In the genomic region with DNA sequence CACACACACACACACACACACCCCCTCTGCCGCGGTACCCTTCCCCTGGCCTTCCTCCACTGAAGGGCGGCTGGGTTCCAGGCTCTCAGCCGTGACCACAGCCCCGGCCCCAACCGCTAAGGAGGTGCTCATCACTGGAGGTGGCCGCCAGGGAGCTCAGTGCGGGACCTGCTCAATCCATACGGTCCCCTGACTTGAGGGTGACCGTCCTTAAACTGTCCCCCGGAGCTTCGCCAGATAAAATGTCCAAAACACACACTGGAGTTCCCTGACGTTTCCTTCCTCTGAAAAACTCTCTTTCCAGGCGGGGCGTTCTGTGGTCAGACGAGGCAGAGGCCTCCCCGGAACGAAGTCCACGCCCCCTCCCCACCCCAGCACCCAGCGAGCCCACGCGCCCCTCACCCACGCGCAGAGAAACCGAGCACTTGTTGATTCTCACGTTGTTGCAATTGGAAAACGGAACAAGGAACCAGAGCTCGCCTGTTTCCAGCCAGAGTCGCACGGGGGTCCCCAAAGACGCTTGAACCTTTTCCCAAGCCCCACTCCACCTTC, we compare ENCODE assay signal across 8 cellular contexts. TPM values are rescaled to one million over a fixed set of nuclear protein-coding genes. Genes with fewer than 3 reads are reported as not detected.
A peak's percentile ranks its signal among the peaks of the same experiment; 100 is the strongest.
DNase-seq lines count a peak whose midpoint lies in the region; ATAC-seq and TF ChIP-seq lines count a peak whose summit lies in the region.

No MANE protein-coding gene starts in this region.

- H3K27ac Mint-ChIP-seq in activated naive CD4-positive, alpha-beta T cell treated with anti-CD3 and anti-CD28 coated beads for 36 hours, result peak overlapping the region; percentile 93

- H3K36me3 Mint-ChIP-seq in activated naive CD4-positive, alpha-beta T cell treated with anti-CD3 and anti-CD28 coated beads for 36 hours (ENCODE audit: low read depth), result peaks cover 18% of the 10 kb centered on the region

- WGBS in heart left ventricle, 4 donors, result 9 to 13% (median 11%) methylated on average over 17 to 31 of the region's 31 CpGs
- WGBS in psoas muscle, 3 donors, result 5 to 9% (median 6%) methylated on average over 31 of the region's 31 CpGs

- no peaks in the 10 kb centered on the region for H3K27me3 Mint-ChIP-seq in activated naive CD4-positive, alpha-beta T cell treated with anti-CD3 and anti-CD28 coated beads for 36 hours (ENCODE audit: low read depth)

- H3K4me1 Mint-ChIP-seq in activated naive CD4-positive, alpha-beta T cell treated with anti-CD3 and anti-CD28 coated beads for 36 hours (ENCODE audit: low read depth), result peaks cover 65% of the 10 kb centered on the region

- no peaks in the 10 kb centered on the region for H3K9me3 Mint-ChIP-seq in activated naive CD4-positive, alpha-beta T cell treated with anti-CD3 and anti-CD28 coated beads for 36 hours

- H3K9me3 ChIP-seq in heart left ventricle, result peaks cover 0 to 3% (median 0%) of the 10 kb centered on the region in 12 donors
- no peaks in the 10 kb centered on the region for H3K9me3 ChIP-seq in psoas muscle

- peak; percentile 10 for ATAC-seq in GM18511 (IDR thresholded peaks at IDR 0.05; ENCODE audit: unreplicated experiment)
- peak; percentile 12 to 36 (median 16) for ATAC-seq in heart left ventricle
- peak in 1 of 4 donors; percentile 2 for ATAC-seq in psoas muscle
- no peak for ATAC-seq in HG03025 (IDR thresholded peaks at IDR 0.05; ENCODE audit: low FRiP score, unreplicated experiment)

- TF ChIP-seq POLR2A in NB4 (IDR thresholded peaks at IDR 0.05; ENCODE audit: extremely low read depth, insufficient read length) (peak; percentile 56), heart left ventricle (IDR thresholded peaks at IDR 0.05) (no peak)

- TF ChIP-seq CTCF in NB4 (IDR thresholded peaks at IDR 0.05; ENCODE audit: low read depth, low read length), result no peak
- TF ChIP-seq CTCF in heart left ventricle (IDR thresholded peaks at IDR 0.05), result no peak
- TF ChIP-seq CTCF in psoas muscle (IDR thresholded peaks at IDR 0.05), result no peak

- H3K27ac ChIP-seq in heart left ventricle, result peak overlapping the region; percentile 70 to 98 (median 88)
- peak overlapping the region; percentile 95 for H3K27ac ChIP-seq in psoas muscle

- DNase-seq in NB4 (ENCODE audit: low read depth) (peak; percentile 86), heart left ventricle (peak; percentile 58 to 78 (median 65)), psoas muscle (peak; percentile 61 to 69), dedifferentiated amniotic fluid mesenchymal stem cell (ENCODE audit: extremely low spot score) (no peak), hippocampal formation (lab: John Stamatoyannopoulos, UW) (no peak)
- peak; percentile 44 for DNase-seq in activated naive CD4-positive, alpha-beta T cell treated with anti-CD3 and anti-CD28 coated beads for 36 hours

- intact Hi-C loops in activated naive CD4-positive, alpha-beta T cell treated with anti-CD3 and anti-CD28 coated beads for 36 hours (cut with micrococcal nuclease), result loop anchor here (5.0 kb wide), 1 partner anchor 309 kb away; the partner anchor contains the start of gene ZNF236
- intact Hi-C loops in heart left ventricle (cut with DNase I) (loop anchor here in 6 of 10 donors (5.0 to 10.0 kb wide), 7 partner anchors 54 to 129 kb away; no protein-coding TSS in a partner anchor), psoas muscle (cut with DNase I) (loop anchor here (5.0 to 10.0 kb wide), 5 partner anchors 34 to 126 kb away; no protein-coding TSS in a partner anchor)

- CTCF ChIA-PET in activated naive CD4-positive, alpha-beta T cell treated with anti-CD3 and anti-CD28 coated beads for 36 hours (lab: Charles Lee), result interaction anchor here (0.6 to 2.5 kb wide), 14 partner anchors 8 to 328 kb away, joined by 3 to 13 read pairs (median 6); no protein-coding TSS in a partner anchor

- peak overlapping the region; percentile 90 for H3K4me3 Mint-ChIP-seq in activated naive CD4-positive, alpha-beta T cell treated with anti-CD3 and anti-CD28 coated beads for 36 hours

- H3K4me3 ChIP-seq in NB4 (ENCODE audit: low read depth, low read length), result peak overlapping the region; percentile 93
- H3K4me3 ChIP-seq in heart left ventricle, result peak overlapping the region; percentile 59 to 98 (median 80)
- H3K4me3 ChIP-seq in psoas muscle, result peak overlapping the region; percentile 89

- H3K4me1 ChIP-seq in heart left ventricle (peaks cover 0 to 67% (median 44%) of the 10 kb centered on the region in 12 donors), psoas muscle (peaks cover 48% of the 10 kb centered on the region)

- H3K27me3 ChIP-seq in heart left ventricle (peaks cover 0 to 28% (median 0%) of the 10 kb centered on the region in 9 donors), psoas muscle (ENCODE audit: insufficient read depth in 3 of 3, low read length in 2 of 3) (no peaks in the 10 kb centered on the region)

- no peaks in the 10 kb centered on the region for H3K36me3 ChIP-seq in heart left ventricle
- H3K36me3 ChIP-seq in psoas muscle (ENCODE audit: insufficient read depth in 1 of 2, low read depth in 1 of 2), result no peaks in the 10 kb centered on the region

RNA-seq across cellular contexts. Expression of gene MBP, which starts 1.4 kb away (rescaled TPM):
- total RNA-seq in activated naive CD4-positive, alpha-beta T cell treated with anti-CD3 and anti-CD28 coated beads for 36 hours, result 10 to 100 TPM; 35.9 to 36.6 TPM
- total RNA-seq in heart left ventricle (10 to 100 TPM; 15.8 to 93.0 (median 38.8) TPM), psoas muscle (10 to 100 TPM; 51.6 to 88.2 (median 78.6) TPM)
- polyA plus RNA-seq in heart left ventricle (10 to 100 TPM in 1 of 2 donors, 1 to 10 TPM in 1; 7.7 to 11.3 TPM), psoas muscle (10 to 100 TPM; 16.4 to 43.9 (median 40.8) TPM)

Comparison
In these comparisons a context has a peak if more than half of its experiments do, and no peak if none do; other contexts are left out.
1. DNase-seq: peak in NB4 (single experiment), activated naive CD4-positive, alpha-beta T cell treated with anti-CD3 and anti-CD28 coated beads for 36 hours (single experiment), heart left ventricle (5 of 5) and psoas muscle (2 of 2); none in dedifferentiated amniotic fluid mesenchymal stem cell (single experiment) and hippocampal formation (0 of 2).
2. Peak in every context shown above with its lines, with median percentiles within 50 percentile points of each other: H3K4me3 ChIP-seq.